Comparison of ENCODE assay signal across 25 cellular contexts in the genomic region with DNA sequence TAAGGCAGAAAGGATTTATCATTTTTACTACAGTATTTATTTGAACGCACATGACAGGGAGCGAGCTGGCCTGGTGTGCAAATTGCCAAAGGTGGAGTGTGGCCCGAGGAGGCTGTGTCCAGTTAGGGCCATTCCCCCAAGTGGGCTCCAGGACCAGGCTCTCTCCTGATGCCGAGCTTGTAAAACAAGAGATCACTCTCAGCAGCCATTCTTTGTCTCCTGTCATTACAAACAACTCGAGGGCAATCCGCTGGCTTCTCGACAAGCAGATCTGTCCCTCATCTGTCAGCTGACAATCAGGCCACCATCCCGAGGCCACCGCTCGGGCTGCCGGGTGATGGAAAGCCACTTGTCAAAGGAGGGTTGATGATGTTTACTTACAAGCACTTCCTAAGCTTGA.
DNase-seq lines count a peak whose midpoint lies in the region; ATAC-seq and TF ChIP-seq lines count a peak whose summit lies in the region.
"Had no signal": no experiment of that assay in that cellular context is flagged by ENCODE, and none has a peak within 500 bp of the region (broad histone marks: within the 10 kb centered on the region; RNA-seq: fewer than 3 reads in every experiment).

No MANE protein-coding gene starts in this region.

- H3K79me2 ChIP-seq in neural cell (replicated peaks; ENCODE audit: insufficient read depth, low read length) = no peaks in the 10 kb centered on the region

- H3K9ac ChIP-seq in neural cell (ENCODE audit: low read length) = no peak overlapping the region

- no peak overlapping the region for H3K4me2 ChIP-seq in neural cell (ENCODE audit: low read length)

- H3K27ac ChIP-seq in neural cell (ENCODE audit: low read length) (no peak overlapping the region), uterus (peak overlapping the region; percentile 77 to 82)
- H3K27ac ChIP-seq: C4-2B, HL-60, Peyer's patch, SJCRH30 had no signal

- H3K9me2 ChIP-seq in neural cell (ENCODE audit: insufficient read depth, low read length) = no peaks in the 10 kb centered on the region

- no peaks in the 10 kb centered on the region for H3K27me3 ChIP-seq in neural cell (ENCODE audit: insufficient read depth, low read depth, low read length)
- no peaks in the 10 kb centered on the region for H3K27me3 ChIP-seq in uterus
- H3K27me3 ChIP-seq: Peyer's patch, SJCRH30 had no signal

- TF ChIP-seq POLR2A in uterus (IDR thresholded peaks at IDR 0.05) = no peak

- intact Hi-C loops in cardiac septum (cut with DNase I) = no loop called here
- intact Hi-C loops in Right ventricle myocardium superior (cut with DNase I) = no loop called here
- intact Hi-C loops in uterus (cut with DNase I; ENCODE audit: low total_unique reads) = no loop called here

- H4K20me1 ChIP-seq in neural cell (ENCODE audit: insufficient read depth) = no peaks in the 10 kb centered on the region

- DNase-seq in cardiac septum (ENCODE audit: low spot score) (peak; percentile 71), Right ventricle myocardium superior (no peak), ecto neural progenitor cell (ENCODE audit: low spot score) (peak; percentile 34), uterus (peak; percentile 46 to 62)
- DNase-seq in stimulated activated CD4-positive, alpha-beta T cell treated with anti-CD3 and anti-CD28 coated beads, Interleukin-12 subunit alpha, Interleukin-12 subunit beta, amount 100 ng/mL, for 4 hours = no peak
- DNase-seq: Calu3; CD8-positive, alpha-beta memory T cell; GDM1; H9; KBM-7; MM.1S; NCI-H1092; NCI-H1436 treated with DMSO at 0.1 percent for 48 hours; NCI-H1930; NCI-H226; NCI-H510A treated with DMSO at 0.1 percent for 48 hours; NCI-H748 treated with DMSO at 0.1 percent for 48 hours; NK-92 treated with Interleukin-12 subunit alpha and Interleukin-12 subunit beta, amount 100 ng/mL, for 24 hours; Peyer's patch; SJCRH30 had no signal

- H3K4me3 ChIP-seq in neural cell (ENCODE audit: low read length) (no peak overlapping the region), uterus (no peak overlapping the region)
- H3K4me3 ChIP-seq: Peyer's patch, SJCRH30 had no signal

- H3F3A ChIP-seq in neural cell (ENCODE audit: insufficient read depth, low read length, poor library complexity, severe bottlenecking) = no peaks in the 10 kb centered on the region

- H3K36me3 ChIP-seq in neural cell (ENCODE audit: insufficient read depth, low read length) = no peaks in the 10 kb centered on the region
- H3K36me3 ChIP-seq in uterus = no peaks in the 10 kb centered on the region
- H3K36me3 ChIP-seq: Peyer's patch, SJCRH30 had no signal

- no peaks in the 10 kb centered on the region for H3K4me1 ChIP-seq in uterus
- H3K4me1 ChIP-seq: Peyer's patch, SJCRH30 had no signal

- no peak overlapping the region for H2AFZ ChIP-seq in neural cell (ENCODE audit: low read depth, low read length)

- H3K9me3 ChIP-seq in neural cell (ENCODE audit: low read length) = no peaks in the 10 kb centered on the region
- no peaks in the 10 kb centered on the region for H3K9me3 ChIP-seq in uterus
- H3K9me3 ChIP-seq: Peyer's patch, SJCRH30 had no signal

- TF ChIP-seq RAD21 in neural cell (conservative IDR thresholded peaks at IDR 0.05) = no peak

- TF ChIP-seq CTCF in neural cell (IDR thresholded peaks at IDR 0.05; ENCODE audit: poor library complexity, severe bottlenecking) = no peak
- TF ChIP-seq CTCF in uterus (IDR thresholded peaks at IDR 0.05) = no peak

- peak; percentile 58 for TF ChIP-seq EP300 in neural cell (conservative IDR thresholded peaks at IDR 0.05; ENCODE audit: poor library complexity, severe bottlenecking)

- no peak for ATAC-seq in Right ventricle myocardium superior (ENCODE audit: poor library complexity)
- ATAC-seq in HG03108 (IDR thresholded peaks at IDR 0.05; ENCODE audit: unreplicated experiment) = no peak
- ATAC-seq in GM21515 (IDR thresholded peaks at IDR 0.05; ENCODE audit: unreplicated experiment) = no peak

TF ChIP-seq in neural cell, 6 proteins besides CTCF, POLR2A, EP300 and RAD21:
- TF ChIP-seq MXI1 (conservative IDR thresholded peaks at IDR 0.05; ENCODE audit: poor library complexity, severe bottlenecking) (no peak), TAF1 (IDR thresholded peaks at IDR 0.05; ENCODE audit: low read depth) (no peak), SMC3 (conservative IDR thresholded peaks at IDR 0.05; ENCODE audit: poor library complexity) (no peak), EZH2 (IDR thresholded peaks at IDR 0.05; ENCODE audit: borderline replicate concordance, insufficient read depth, low read length, poor library complexity, severe bottlenecking) (no peak), POLR2AphosphoS5 (IDR thresholded peaks at IDR 0.05) (no peak)
- TF ChIP-seq, protein P1, sequence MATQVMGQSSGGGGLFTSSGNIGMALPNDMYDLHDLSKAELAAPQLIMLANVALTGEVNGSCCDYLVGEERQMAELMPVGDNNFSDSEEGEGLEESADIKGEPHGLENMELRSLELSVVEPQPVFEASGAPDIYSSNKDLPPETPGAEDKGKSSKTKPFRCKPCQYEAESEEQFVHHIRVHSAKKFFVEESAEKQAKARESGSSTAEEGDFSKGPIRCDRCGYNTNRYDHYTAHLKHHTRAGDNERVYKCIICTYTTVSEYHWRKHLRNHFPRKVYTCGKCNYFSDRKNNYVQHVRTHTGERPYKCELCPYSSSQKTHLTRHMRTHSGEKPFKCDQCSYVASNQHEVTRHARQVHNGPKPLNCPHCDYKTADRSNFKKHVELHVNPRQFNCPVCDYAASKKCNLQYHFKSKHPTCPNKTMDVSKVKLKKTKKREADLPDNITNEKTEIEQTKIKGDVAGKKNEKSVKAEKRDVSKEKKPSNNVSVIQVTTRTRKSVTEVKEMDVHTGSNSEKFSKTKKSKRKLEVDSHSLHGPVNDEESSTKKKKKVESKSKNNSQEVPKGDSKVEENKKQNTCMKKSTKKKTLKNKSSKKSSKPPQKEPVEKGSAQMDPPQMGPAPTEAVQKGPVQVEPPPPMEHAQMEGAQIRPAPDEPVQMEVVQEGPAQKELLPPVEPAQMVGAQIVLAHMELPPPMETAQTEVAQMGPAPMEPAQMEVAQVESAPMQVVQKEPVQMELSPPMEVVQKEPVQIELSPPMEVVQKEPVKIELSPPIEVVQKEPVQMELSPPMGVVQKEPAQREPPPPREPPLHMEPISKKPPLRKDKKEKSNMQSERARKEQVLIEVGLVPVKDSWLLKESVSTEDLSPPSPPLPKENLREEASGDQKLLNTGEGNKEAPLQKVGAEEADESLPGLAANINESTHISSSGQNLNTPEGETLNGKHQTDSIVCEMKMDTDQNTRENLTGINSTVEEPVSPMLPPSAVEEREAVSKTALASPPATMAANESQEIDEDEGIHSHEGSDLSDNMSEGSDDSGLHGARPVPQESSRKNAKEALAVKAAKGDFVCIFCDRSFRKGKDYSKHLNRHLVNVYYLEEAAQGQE (IDR thresholded peaks at IDR 0.05; ENCODE audit: borderline replicate concordance) = no peak

Comparison
In these comparisons a context has a peak if more than half of its experiments do, and no peak if none do; other contexts are left out.
1. DNase-seq: peak in cardiac septum (single experiment), ecto neural progenitor cell (single experiment) and uterus (2 of 2); none in Right ventricle myocardium superior (single experiment) and stimulated activated CD4-positive, alpha-beta T cell treated with anti-CD3 and anti-CD28 coated beads, Interleukin-12 subunit alpha, Interleukin-12 subunit beta, amount 100 ng/mL, for 4 hours (single experiment).